In the genomic region with DNA sequence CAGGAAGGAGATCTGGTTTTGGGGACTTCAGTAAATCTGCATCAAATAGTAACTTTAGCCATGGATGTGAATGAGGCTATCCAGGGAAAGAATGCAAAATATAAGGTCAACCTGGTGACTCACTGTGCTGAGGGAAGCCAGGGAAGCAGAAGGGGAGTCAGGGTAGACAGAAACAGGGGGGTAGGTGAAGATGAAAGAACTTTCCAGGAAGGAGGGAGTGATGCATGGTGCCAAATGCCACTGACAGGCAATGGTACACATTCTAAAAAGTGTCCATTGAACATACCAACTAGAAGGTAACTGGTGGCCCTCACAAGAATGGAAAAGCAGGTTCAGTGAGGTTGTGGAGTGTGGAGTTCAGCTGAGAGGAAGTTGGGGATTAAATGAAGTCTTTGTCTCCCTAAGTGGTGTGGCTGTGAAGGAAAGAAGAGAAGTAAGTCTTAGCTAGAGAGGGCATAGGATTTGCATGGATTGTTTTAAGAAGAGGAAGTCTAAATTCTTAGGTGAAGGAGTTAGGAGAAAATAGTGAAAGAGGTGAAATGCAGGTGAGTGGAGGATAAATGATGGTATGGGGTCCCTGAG, we compare ENCODE assay signal across 15 cellular contexts. TPM values are rescaled to one million over a fixed set of nuclear protein-coding genes. Genes with fewer than 3 reads are reported as not detected.
DNase-seq lines count a peak whose midpoint lies in the region; ATAC-seq and TF ChIP-seq lines count a peak whose summit lies in the region.
"Had no signal": no experiment of that assay in that cellular context is flagged by ENCODE, and none has a peak within 500 bp of the region (broad histone marks: within the 10 kb centered on the region; RNA-seq: fewer than 3 reads in every experiment).

No MANE protein-coding gene starts in this region.

- no peak overlapping the region for H3K18ac ChIP-seq in mesendoderm (ENCODE audit: low read length)
- no peak overlapping the region for H3K18ac ChIP-seq in neuronal stem cell (ENCODE audit: low read length)

- no peaks in the 10 kb centered on the region for H3K9me2 ChIP-seq in PC-3 (replicated peaks; ENCODE audit: low read length)

- H3K27ac ChIP-seq in PC-3 (ENCODE audit: low read length) (peak overlapping the region; percentile 65; the same call in 1 of the 2 replicates), mesendoderm (ENCODE audit: low read depth, low read length) (no peak overlapping the region), neuronal stem cell (replicated peaks; ENCODE audit: low read length) (no peak overlapping the region)
- H3K27ac ChIP-seq: spleen had no signal

- CTCF ChIA-PET in PC-3 (lab: Charles Lee), result no interaction called here
- CTCF ChIA-PET in activated CD4-positive, alpha-beta memory T cell treated with anti-CD3 and anti-CD28 coated beads for 36 hours (lab: Charles Lee), result no interaction called here

- H3K36me3 ChIP-seq in PC-3 (ENCODE audit: low read depth, low read length) (no peaks in the 10 kb centered on the region), mesendoderm (ENCODE audit: control insufficient read depth, insufficient read depth, low read length) (no peaks in the 10 kb centered on the region), neuronal stem cell (replicated peaks in 1 of 2; ENCODE audit: control insufficient read depth in 2 of 2, insufficient read depth in 2 of 2, low read length in 2 of 2) (no peaks in the 10 kb centered on the region)
- H3K36me3 ChIP-seq: spleen had no signal

- no peak overlapping the region for H3K14ac ChIP-seq in neuronal stem cell (ENCODE audit: low read length)

- TF ChIP-seq CTCF in PC-3 (conservative IDR thresholded peaks at IDR 0.05; ENCODE audit: low read depth, low read length) (no peak), choroid plexus epithelial cell (conservative IDR thresholded peaks at IDR 0.05; ENCODE audit: low read depth, low read length) (no peak)

- intact Hi-C loops in PC-3 (cut with micrococcal nuclease), result no loop called here
- intact Hi-C loops in activated CD4-positive, alpha-beta memory T cell treated with anti-CD3 and anti-CD28 coated beads for 36 hours (cut with micrococcal nuclease), result no loop called here

- H3K4me3 Mint-ChIP-seq in activated CD4-positive, alpha-beta memory T cell treated with anti-CD3 and anti-CD28 coated beads for 36 hours, result no peak overlapping the region
- H3K4me3 Mint-ChIP-seq: CD4-positive, CD25-positive, alpha-beta regulatory T cell; endodermal cell had no signal

- H3K9me3 ChIP-seq in PC-3 (ENCODE audit: low read length), result no peaks in the 10 kb centered on the region
- H3K9me3 ChIP-seq in neuronal stem cell (replicated peaks in 1 of 2; ENCODE audit: control insufficient read depth in 2 of 2, insufficient read depth in 1 of 2, low read depth in 1 of 2, low read length in 2 of 2), result no peaks in the 10 kb centered on the region
- H3K9me3 ChIP-seq: spleen had no signal

- no peak overlapping the region for H4K8ac ChIP-seq in mesendoderm (ENCODE audit: low read depth, low read length)
- no peak overlapping the region for H4K8ac ChIP-seq in neuronal stem cell (ENCODE audit: low read depth, low read length)

- H2AFZ ChIP-seq in PC-3 (ENCODE audit: low read length) (no peak overlapping the region), neuronal stem cell (ENCODE audit: low read length) (no peak overlapping the region)

- H3K4me2 ChIP-seq in PC-3 (ENCODE audit: low read length) (no peak overlapping the region), mesendoderm (ENCODE audit: low read length) (no peak overlapping the region), neuronal stem cell (ENCODE audit: insufficient read depth, low read length, poor library complexity, severe bottlenecking) (no peak overlapping the region)

- no peak overlapping the region for H3K27ac Mint-ChIP-seq in activated CD4-positive, alpha-beta memory T cell treated with anti-CD3 and anti-CD28 coated beads for 36 hours
- H3K27ac Mint-ChIP-seq: CD4-positive, CD25-positive, alpha-beta regulatory T cell; endodermal cell had no signal

- H3K56ac ChIP-seq in mesendoderm (ENCODE audit: low read length), result no peak overlapping the region

- H2BK5ac ChIP-seq in mesendoderm (ENCODE audit: low read length) (no peak overlapping the region), neuronal stem cell (ENCODE audit: low read length) (no peak overlapping the region)

- no peaks in the 10 kb centered on the region for H3K36me3 Mint-ChIP-seq in activated CD4-positive, alpha-beta memory T cell treated with anti-CD3 and anti-CD28 coated beads for 36 hours
- H3K36me3 Mint-ChIP-seq: CD4-positive, CD25-positive, alpha-beta regulatory T cell had no signal

- H3K79me2 ChIP-seq in PC-3 (ENCODE audit: low read length) (no peaks in the 10 kb centered on the region), mesendoderm (ENCODE audit: control insufficient read depth, insufficient read depth, low read length) (no peaks in the 10 kb centered on the region)

- H3K4ac ChIP-seq in mesendoderm (ENCODE audit: low read depth, low read length) (no peak overlapping the region), neuronal stem cell (ENCODE audit: low read length) (no peak overlapping the region)

- no peak overlapping the region for H2AK5ac ChIP-seq in mesendoderm (ENCODE audit: low read length)
- no peak overlapping the region for H2AK5ac ChIP-seq in neuronal stem cell (ENCODE audit: low read depth, low read length)

- POLR2A ChIA-PET in PC-3 (lab: Charles Lee; ENCODE audit: unreplicated experiment), result no interaction called here
- POLR2A ChIA-PET in activated CD4-positive, alpha-beta memory T cell treated with anti-CD3 and anti-CD28 coated beads for 36 hours (lab: Charles Lee), result no interaction called here

- H3K27me3 ChIP-seq in PC-3 (ENCODE audit: low read length), result no peaks in the 10 kb centered on the region
- H3K27me3 ChIP-seq in mesendoderm (ENCODE audit: insufficient read depth, low read length, poor library complexity), result no peaks in the 10 kb centered on the region
- no peaks in the 10 kb centered on the region for H3K27me3 ChIP-seq in neuronal stem cell (ENCODE audit: control insufficient read depth in 3 of 3, insufficient read depth in 3 of 3, low read depth in 1 of 3, low read length in 3 of 3)

- no peak overlapping the region for H3K4me3 ChIP-seq in PC-3 (ENCODE audit: low read length)
- no peak overlapping the region for H3K4me3 ChIP-seq in choroid plexus epithelial cell (ENCODE audit: low read depth, low read length)
- H3K4me3 ChIP-seq in mesendoderm (ENCODE audit: low read length), result no peak overlapping the region
- H3K4me3 ChIP-seq in neuronal stem cell (ENCODE audit: low read length in 2 of 2), result no peak overlapping the region
- H3K4me3 ChIP-seq: spleen had no signal

- peaks cover 34% of the 10 kb centered on the region for H3K4me1 ChIP-seq in PC-3 (ENCODE audit: insufficient read depth, low read length)
- peaks cover 7% of the 10 kb centered on the region for H3K4me1 ChIP-seq in mesendoderm (ENCODE audit: control insufficient read depth, low read depth, low read length)
- peaks cover 0 to 11% of the 10 kb centered on the region in 2 donors for H3K4me1 ChIP-seq in neuronal stem cell (ENCODE audit: control insufficient read depth in 2 of 2, insufficient read depth in 1 of 2, low read depth in 1 of 2, low read length in 2 of 2)

- peaks cover 5% of the 10 kb centered on the region for H3K27me3 Mint-ChIP-seq in activated CD4-positive, alpha-beta memory T cell treated with anti-CD3 and anti-CD28 coated beads for 36 hours

- H3K4me1 Mint-ChIP-seq in activated CD4-positive, alpha-beta memory T cell treated with anti-CD3 and anti-CD28 coated beads for 36 hours (ENCODE audit: low read depth), result no peaks in the 10 kb centered on the region
- H3K4me1 Mint-ChIP-seq: CD4-positive, CD25-positive, alpha-beta regulatory T cell had no signal

- no peak overlapping the region for H4K91ac ChIP-seq in neuronal stem cell (ENCODE audit: low read depth, low read length, poor library complexity)

- no peak overlapping the region for H4K5ac ChIP-seq in mesendoderm (ENCODE audit: low read length)

- no TSS peak for BruUV-seq in PC-3 (replicated peaks; lab: Mats Ljungman, UMichigan)

- H3F3A ChIP-seq in PC-3 (ENCODE audit: low read length, unreplicated experiment), result no peaks in the 10 kb centered on the region

- no peak overlapping the region for H2BK12ac ChIP-seq in neuronal stem cell (ENCODE audit: low read length)

- H2BK120ac ChIP-seq in mesendoderm (ENCODE audit: low read depth, low read length), result no peak overlapping the region
- no peak overlapping the region for H2BK120ac ChIP-seq in neuronal stem cell (ENCODE audit: low read depth, low read length)

- no peaks in the 10 kb centered on the region for H4K20me1 ChIP-seq in PC-3 (ENCODE audit: low read length)

- H3K79me1 ChIP-seq in mesendoderm (ENCODE audit: low read length), result no peaks in the 10 kb centered on the region
- H3K79me1 ChIP-seq in neuronal stem cell (ENCODE audit: low read depth, low read length), result no peaks in the 10 kb centered on the region

- peak; percentile 76 for DNase-seq in ELR (ENCODE audit: low read depth)
- peak; percentile 23 for DNase-seq in PC-3
- DNase-seq in choroid plexus epithelial cell (ENCODE audit: low read depth), result peak; percentile 23
- peak; percentile 32 for DNase-seq in mesendoderm
- DNase-seq in Ammon's horn (ENCODE audit: low spot score), result no peak
- DNase-seq in mucosa of gallbladder (ENCODE audit: low spot score), result no peak
- DNase-seq in activated CD4-positive, alpha-beta memory T cell treated with anti-CD3 and anti-CD28 coated beads for 36 hours, result no peak
- no peak for DNase-seq in neuronal stem cell (ENCODE audit: low spot score)
- DNase-seq: activated CD4-positive, alpha-beta T cell treated with anti-CD3 and anti-CD28 coated beads for 48 hours; CD4-positive, CD25-positive, alpha-beta regulatory T cell; endodermal cell; NCI-H1092; spleen; T-helper 1 cell had no signal

- H3K9ac ChIP-seq in PC-3 (ENCODE audit: low read length), result no peak overlapping the region
- no peak overlapping the region for H3K9ac ChIP-seq in mesendoderm (ENCODE audit: low read length)
- no peak overlapping the region for H3K9ac ChIP-seq in neuronal stem cell (ENCODE audit: low read depth, low read length, poor library complexity)

- ATAC-seq in PC-3, result no peak

- H2BK15ac ChIP-seq in mesendoderm (replicated peaks; ENCODE audit: low read depth) (no peak overlapping the region), neuronal stem cell (ENCODE audit: low read length) (no peak overlapping the region)

- H3K9me3 Mint-ChIP-seq in activated CD4-positive, alpha-beta memory T cell treated with anti-CD3 and anti-CD28 coated beads for 36 hours, result no peaks in the 10 kb centered on the region
- H3K9me3 Mint-ChIP-seq: CD4-positive, CD25-positive, alpha-beta regulatory T cell; endodermal cell had no signal

- no peak overlapping the region for H3K23ac ChIP-seq in mesendoderm (ENCODE audit: low read length)
- H3K23ac ChIP-seq in neuronal stem cell (ENCODE audit: low read depth, low read length, poor library complexity), result no peak overlapping the region

RNA-seq across cellular contexts. Expression of a gene that starts 35.5 kb away (rescaled TPM):
- 0.22 and 1.2 TPM in 2 replicates for total RNA-seq in PC-3 (2014; rRNA removed)
- 5.6 TPM for polyA plus RNA-seq in mesendoderm (2013, experiment 1 of 2)
- 5.7 TPM for polyA plus RNA-seq in mesendoderm (2013, experiment 2 of 2)
- total RNA-seq in mucosa of gallbladder, result 10.1 TPM
- total RNA-seq in activated CD4-positive, alpha-beta memory T cell treated with anti-CD3 and anti-CD28 coated beads for 36 hours, result under 1 TPM in 1 of 2 experiments, not detected in 1; 0.36 TPM
- 5.6 TPM for polyA plus RNA-seq in neuronal stem cell (2013, experiment 1 of 2)
- 5.1 TPM for polyA plus RNA-seq in neuronal stem cell (2013, experiment 2 of 2)
- total RNA-seq: HT-29 had no signal

Comparison
In these comparisons a context has a peak if more than half of its experiments do, and no peak if none do; other contexts are left out.
1. DNase-seq: peak in ELR (single experiment), PC-3 (single experiment), choroid plexus epithelial cell (single experiment) and mesendoderm (single experiment); none in Ammon's horn (single experiment), mucosa of gallbladder (single experiment), activated CD4-positive, alpha-beta memory T cell treated with anti-CD3 and anti-CD28 coated beads for 36 hours (single experiment) and neuronal stem cell (single experiment).